ENCODE assay signal across 20 cellular contexts in genomic region chr1:215672482-215672881, GRCh38.
A peak's percentile ranks its signal among the peaks of the same experiment; 100 is the strongest.
DNase-seq lines count a peak whose midpoint lies in the region; ATAC-seq, FAIRE-seq and TF ChIP-seq lines count a peak whose summit lies in the region.
"Had no signal": no experiment of that assay in that cellular context is flagged by ENCODE, and none has a peak within 500 bp of the region (broad histone marks: within the 10 kb centered on the region; RNA-seq: fewer than 3 reads in every experiment).

No MANE protein-coding gene starts in this region.

- H3K4me3 Mint-ChIP-seq in progenitor cell of endocrine pancreas (ENCODE audit: low read depth): no peak overlapping the region
- H3K4me3 Mint-ChIP-seq: CD4-positive, alpha-beta T cell had no signal

- no peak overlapping the region for H2BK5ac ChIP-seq in IMR-90 (ENCODE audit: low read depth, low read length, poor library complexity, severe bottlenecking)

- no peak overlapping the region for H3K56ac ChIP-seq in IMR-90 (ENCODE audit: extremely low read depth, insufficient read depth, low read length)

- H3K18ac ChIP-seq in IMR-90 (ENCODE audit: low read depth, low read length): no peak overlapping the region

- H3K9me3 ChIP-seq in IMR-90 (ENCODE audit: control insufficient read depth, insufficient read depth, low read length) (no peaks in the 10 kb centered on the region), gastroesophageal sphincter (no peaks in the 10 kb centered on the region)
- H3K9me3 ChIP-seq: Caco-2 had no signal

- TF ChIP-seq POLR2A in IMR-90 (IDR thresholded peaks at IDR 0.05; ENCODE audit: low read depth, low read length): no peak
- no peak for TF ChIP-seq POLR2A in gastroesophageal sphincter (IDR thresholded peaks at IDR 0.05)

- no peak overlapping the region for H4K5ac ChIP-seq in IMR-90 (ENCODE audit: low read depth, low read length)

- H3K27me3 ChIP-seq in IMR-90 (ENCODE audit: control insufficient read depth, insufficient read depth, low read length): no peaks in the 10 kb centered on the region
- no peaks in the 10 kb centered on the region for H3K27me3 ChIP-seq in gastroesophageal sphincter

- H3K9me1 ChIP-seq in IMR-90 (ENCODE audit: insufficient read depth, low read length): no peaks in the 10 kb centered on the region; the same call in 1 of the 2 replicates

- DNase-seq in D721Med (ENCODE audit: insufficient read length, low spot score) (no peak), IMR-90 (no peak), epithelial cell of proximal tubule (ENCODE audit: low read depth) (no peak), progenitor cell of endocrine pancreas (ENCODE audit: low spot score, unreplicated experiment) (no peak), NCI-H2107 (lab: John Stamatoyannopoulos, UW) (no peak), midbrain (lab: John Stamatoyannopoulos, UW) (no peak), A172 (ENCODE audit: low spot score) (no peak)
- DNase-seq: Caco-2; CD4-positive, alpha-beta T cell; MM.1S; NCI-H1092; NCI-H2081; NCI-H446 treated with DMSO at 0.1 percent for 48 hours; NCI-H69; Right ventricle myocardium superior had no signal

- no peak overlapping the region for H3K4me2 ChIP-seq in IMR-90 (ENCODE audit: low read depth, low read length)

- H3K36me3 Mint-ChIP-seq in progenitor cell of endocrine pancreas (ENCODE audit: insufficient read depth): no peaks in the 10 kb centered on the region

- H3K27ac ChIP-seq in IMR-90 (ENCODE audit: insufficient read depth, low read length): no peak overlapping the region
- H3K27ac ChIP-seq in gastroesophageal sphincter: no peak overlapping the region

- H3K4ac ChIP-seq in IMR-90 (ENCODE audit: low read depth, low read length): no peak overlapping the region

- no peaks in the 10 kb centered on the region for H3K79me1 ChIP-seq in IMR-90 (ENCODE audit: low read depth in 1 of 2, low read length in 2 of 2)

- no peak overlapping the region for H4K8ac ChIP-seq in IMR-90 (ENCODE audit: low read depth in 2 of 2, low read length in 2 of 2)

- in situ Hi-C loops in IMR-90 (cut with MboI; ENCODE audit: low sequenced_read_pairs): no loop called here

- dilution Hi-C loops in IMR-90 (cut with HindIII; ENCODE audit: low sequenced_read_pairs, unreplicated experiment): no loop called here

- H2AK5ac ChIP-seq in IMR-90 (ENCODE audit: low read depth, low read length): no peak overlapping the region

- H3K9me3 Mint-ChIP-seq in progenitor cell of endocrine pancreas (ENCODE audit: low read depth): no peaks in the 10 kb centered on the region
- H3K9me3 Mint-ChIP-seq: CD4-positive, alpha-beta T cell had no signal

- no peak overlapping the region for H2AFZ ChIP-seq in IMR-90 (replicated peaks; ENCODE audit: low read length, poor library complexity)

- H2BK20ac ChIP-seq in IMR-90 (ENCODE audit: low read depth, low read length): no peak overlapping the region

- H3K14ac ChIP-seq in IMR-90 (replicated peaks; ENCODE audit: low read depth, low read length): no peak overlapping the region

- BruUV-seq in IMR-90 (replicated peaks; lab: Mats Ljungman, UMichigan): no TSS peak

- H3K4me1 Mint-ChIP-seq in progenitor cell of endocrine pancreas (ENCODE audit: low read depth): peaks cover 13% of the 10 kb centered on the region

- WGBS in IMR-90 (ENCODE audit: extremely low coverage in 2 of 2, insufficient read length in 1 of 2), 2 experiments: no CpG with 5 or more reads among the region's 2 CpGs
- WGBS in gastroesophageal sphincter (ENCODE audit: low coverage in 1 of 2), 2 donors: 36 to 50% methylated on average over 2 of the region's 2 CpGs

- TF ChIP-seq RAD21 in IMR-90 (IDR thresholded peaks at IDR 0.05; ENCODE audit: low read length): no peak

- FAIRE-seq in D721Med (lab: Jason Lieb, UNC): peak; percentile 6
- FAIRE-seq: GM12891, GM19239, H54, RCC 7860 had no signal

- no peak overlapping the region for H4K91ac ChIP-seq in IMR-90 (ENCODE audit: insufficient read depth, low read depth, low read length)

- ATAC-seq in IMR-90 (ENCODE audit: low read depth) (peak; percentile 48; the same call in 1 of the 2 replicates), gastroesophageal sphincter (no peak)

- H3K4me1 ChIP-seq in IMR-90 (ENCODE audit: control insufficient read depth, insufficient read depth, low read length) (peaks cover 4% of the 10 kb centered on the region), gastroesophageal sphincter (no peaks in the 10 kb centered on the region)
- H3K4me1 ChIP-seq: Caco-2 had no signal

- H4K20me1 ChIP-seq in IMR-90 (ENCODE audit: insufficient read depth, low read length): no peaks in the 10 kb centered on the region

- H3K36me3 ChIP-seq in IMR-90 (ENCODE audit: control insufficient read depth, insufficient read depth, low read length) (no peaks in the 10 kb centered on the region), gastroesophageal sphincter (no peaks in the 10 kb centered on the region)

- H2AK9ac ChIP-seq in IMR-90 (replicated peaks; ENCODE audit: low read depth, low read length, poor library complexity): no peak overlapping the region

- TF ChIP-seq EP300 in gastroesophageal sphincter (IDR thresholded peaks at IDR 0.05): no peak

- H3K23ac ChIP-seq in IMR-90 (ENCODE audit: low read depth, low read length): no peak overlapping the region

- no peak overlapping the region for H2BK15ac ChIP-seq in IMR-90 (ENCODE audit: low read depth, low read length)

- H3K4me3 ChIP-seq in IMR-90 (ENCODE audit: insufficient read depth, low read depth, low read length) (no peak overlapping the region), epithelial cell of proximal tubule (ENCODE audit: low read depth, low read length) (no peak overlapping the region), gastroesophageal sphincter (no peak overlapping the region)

- no peak overlapping the region for H3K27ac Mint-ChIP-seq in progenitor cell of endocrine pancreas
- H3K27ac Mint-ChIP-seq: CD4-positive, alpha-beta T cell had no signal

- CTCF ChIA-PET in IMR-90 (lab: Yijun Ruan, JAX): interaction anchor here (1.4 kb wide), 1 partner anchor 9 kb away, joined by 5 read pairs; no protein-coding TSS in a partner anchor

- H3K27me3 Mint-ChIP-seq in progenitor cell of endocrine pancreas: no peaks in the 10 kb centered on the region
- H3K27me3 Mint-ChIP-seq: CD4-positive, alpha-beta T cell had no signal

- POLR2A ChIA-PET in IMR-90 (lab: Charles Lee; ENCODE audit: unreplicated experiment): no interaction called here

- intact Hi-C loops in IMR-90 (cut with micrococcal nuclease): no loop called here

- H2BK120ac ChIP-seq in IMR-90 (ENCODE audit: low read depth, low read length): no peak overlapping the region

- peak; percentile 5 for TF ChIP-seq CTCF in D721Med (IDR thresholded peaks at IDR 0.05; ENCODE audit: insufficient read depth, missing control alignments)
- TF ChIP-seq CTCF in IMR-90 (conservative IDR thresholded peaks at IDR 0.05; ENCODE audit: low read depth, low read length): peak; percentile 32
- peak; percentile 23 for TF ChIP-seq CTCF in epithelial cell of proximal tubule (conservative IDR thresholded peaks at IDR 0.05; ENCODE audit: low read depth, low read length)
- peak; percentile 6 for TF ChIP-seq CTCF in progenitor cell of endocrine pancreas (IDR thresholded peaks at IDR 0.05; ENCODE audit: unreplicated experiment)
- TF ChIP-seq CTCF in gastroesophageal sphincter (IDR thresholded peaks at IDR 0.05): no peak

- no peak overlapping the region for H3K9ac ChIP-seq in IMR-90 (ENCODE audit: low read depth, low read length)

TF ChIP-seq in IMR-90, 13 proteins besides CTCF, POLR2A, EP300 and RAD21:
- no peak for TF ChIP-seq ELK1 (IDR thresholded peaks at IDR 0.05; ENCODE audit: borderline replicate concordance, low read depth, low read length)
- 0 out of 2 replicates have a peak, but pooled peaks have one; percentile 7 for TF ChIP-seq SMC3 (IDR thresholded peaks at IDR 0.05; ENCODE audit: low read depth, low read length)
- TF ChIP-seq FOS (IDR thresholded peaks at IDR 0.05; ENCODE audit: low read depth, low read length): no peak

Comparison
In these comparisons a context has a peak if more than half of its experiments do, and no peak if none do; other contexts are left out.
1. CTCF ChIP-seq: peak in D721Med (single experiment), IMR-90 (single experiment), epithelial cell of proximal tubule (single experiment) and progenitor cell of endocrine pancreas (single experiment); none in gastroesophageal sphincter (0 of 4).